ENCODE assay signal across 13 cellular contexts in the genomic region with DNA sequence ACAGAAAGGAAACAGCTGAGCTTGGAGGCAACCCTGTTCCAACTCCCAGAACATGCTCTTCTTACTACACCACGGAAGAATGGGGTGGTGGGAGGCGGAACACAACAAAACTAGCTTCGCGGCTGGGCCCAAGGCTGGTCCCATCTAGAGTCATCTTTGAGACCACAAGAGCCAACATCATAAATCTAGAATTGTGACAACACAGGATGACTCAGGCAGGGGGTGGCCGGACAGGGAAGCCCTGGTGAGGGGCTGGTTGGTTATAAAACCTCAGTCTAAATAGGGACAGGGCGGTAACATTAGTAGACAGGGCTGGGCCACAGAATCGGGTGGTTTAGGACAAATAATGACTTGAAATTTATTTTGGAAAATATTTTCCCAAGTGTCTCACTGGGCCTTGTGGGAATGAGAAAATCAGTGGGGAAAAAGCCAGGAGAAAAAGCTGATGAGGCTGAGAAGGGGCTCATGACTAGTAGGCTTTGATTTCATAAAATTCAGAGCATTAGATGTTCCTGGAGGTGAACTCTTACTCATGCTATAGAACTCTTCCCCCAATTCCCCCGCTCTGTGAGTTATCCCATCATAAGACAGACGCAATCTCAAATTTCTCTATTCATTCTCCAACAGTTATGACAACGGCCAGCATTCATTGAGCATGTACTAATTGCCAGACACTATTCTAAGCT.
DNase-seq lines count a peak whose midpoint lies in the region; TF ChIP-seq lines count a peak whose summit lies in the region.
"Had no signal": no experiment of that assay in that cellular context is flagged by ENCODE, and none has a peak within 500 bp of the region (broad histone marks: within the 10 kb centered on the region; RNA-seq: fewer than 3 reads in every experiment).

No MANE protein-coding gene starts in this region.

- DNase-seq in GDM1 (lab: John Stamatoyannopoulos, UW) (peak; percentile 88), NOMO-1 (lab: John Stamatoyannopoulos, UW; ENCODE audit: unreplicated experiment in 2 of 2) (peak; percentile 84 to 85), foreskin fibroblast (peak; percentile 53 to 71), smooth muscle cell (lab: John Stamatoyannopoulos, UW; ENCODE audit: unreplicated experiment) (no peak), T-helper 1 cell (no peak), SW 1271 (lab: John Stamatoyannopoulos, UW) (no peak), H7 (no peak)
- DNase-seq in stimulated activated CD4-positive, alpha-beta T cell treated with anti-CD3 and anti-CD28 coated beads, Interleukin-4, amount 100 ng/mL, for 1 hour = no peak
- DNase-seq: DND-41, dorsolateral prefrontal cortex, NCI-H524, pancreas, T-helper 17 cell had no signal

- peak overlapping the region; percentile 78 for H3K4me2 ChIP-seq in smooth muscle cell

- H3K36me3 ChIP-seq in smooth muscle cell (ENCODE audit: low read depth) (no peaks in the 10 kb centered on the region), H7 (replicated peaks; ENCODE audit: control insufficient read depth, insufficient read depth, low read length) (no peaks in the 10 kb centered on the region)
- H3K36me3 ChIP-seq: pancreas had no signal

- peak overlapping the region; percentile 98 for H3K27ac ChIP-seq in smooth muscle cell (ENCODE audit: low read depth)
- H3K27ac ChIP-seq: dorsolateral prefrontal cortex, pancreas had no signal

- H3K4me3 ChIP-seq in foreskin fibroblast (ENCODE audit: low read depth in 1 of 2, low read length in 2 of 2) (no peak overlapping the region), smooth muscle cell (no peak overlapping the region), H7 (ENCODE audit: insufficient read depth, low read depth, low read length) (no peak overlapping the region)
- H3K4me3 ChIP-seq: dorsolateral prefrontal cortex, pancreas had no signal

- H3F3A ChIP-seq in smooth muscle cell (ENCODE audit: low read depth) = peaks cover 22% of the 10 kb centered on the region

- peak overlapping the region; percentile 4 for H3K9ac ChIP-seq in smooth muscle cell (ENCODE audit: low read depth)

- WGBS in smooth muscle cell (ENCODE audit: low lambda C conversion rate) = 13% methylated on average over 10 of the region's 10 CpGs

- H3K4me1 ChIP-seq in smooth muscle cell (ENCODE audit: low read depth) = peaks cover 2% of the 10 kb centered on the region
- H3K4me1 ChIP-seq: pancreas had no signal

- H3K9me3 ChIP-seq in smooth muscle cell (replicated peaks; ENCODE audit: low read depth) = no peaks in the 10 kb centered on the region
- H3K9me3 ChIP-seq: pancreas had no signal

- no peak overlapping the region for H2AFZ ChIP-seq in smooth muscle cell (ENCODE audit: low read depth)

- H3K79me2 ChIP-seq in smooth muscle cell (ENCODE audit: low read depth) = no peaks in the 10 kb centered on the region

- H3K27me3 ChIP-seq in smooth muscle cell (ENCODE audit: low read depth) (no peaks in the 10 kb centered on the region), H7 (ENCODE audit: control insufficient read depth, insufficient read depth, low read length) (no peaks in the 10 kb centered on the region)
- H3K27me3 ChIP-seq: dorsolateral prefrontal cortex, pancreas had no signal

- TF ChIP-seq CTCF in foreskin fibroblast (IDR thresholded peaks at IDR 0.05; ENCODE audit: low read depth, low read length) = no peak
- no peak for TF ChIP-seq CTCF in smooth muscle cell (IDR thresholded peaks at IDR 0.05; ENCODE audit: borderline replicate concordance, insufficient read depth, poor library complexity, severe bottlenecking)

- H4K20me1 ChIP-seq in smooth muscle cell (ENCODE audit: low read depth) = no peaks in the 10 kb centered on the region

Comparison
In these comparisons a context has a peak if more than half of its experiments do, and no peak if none do; other contexts are left out.
1. DNase-seq: peak in GDM1 (single experiment), NOMO-1 (2 of 2) and foreskin fibroblast (2 of 2); none in smooth muscle cell (single experiment), T-helper 1 cell (0 of 5), SW 1271 (0 of 2), H7 (single experiment) and stimulated activated CD4-positive, alpha-beta T cell treated with anti-CD3 and anti-CD28 coated beads, Interleukin-4, amount 100 ng/mL, for 1 hour (single experiment).